Comparison of ENCODE assay signal across 12 cellular contexts in the genomic region with DNA sequence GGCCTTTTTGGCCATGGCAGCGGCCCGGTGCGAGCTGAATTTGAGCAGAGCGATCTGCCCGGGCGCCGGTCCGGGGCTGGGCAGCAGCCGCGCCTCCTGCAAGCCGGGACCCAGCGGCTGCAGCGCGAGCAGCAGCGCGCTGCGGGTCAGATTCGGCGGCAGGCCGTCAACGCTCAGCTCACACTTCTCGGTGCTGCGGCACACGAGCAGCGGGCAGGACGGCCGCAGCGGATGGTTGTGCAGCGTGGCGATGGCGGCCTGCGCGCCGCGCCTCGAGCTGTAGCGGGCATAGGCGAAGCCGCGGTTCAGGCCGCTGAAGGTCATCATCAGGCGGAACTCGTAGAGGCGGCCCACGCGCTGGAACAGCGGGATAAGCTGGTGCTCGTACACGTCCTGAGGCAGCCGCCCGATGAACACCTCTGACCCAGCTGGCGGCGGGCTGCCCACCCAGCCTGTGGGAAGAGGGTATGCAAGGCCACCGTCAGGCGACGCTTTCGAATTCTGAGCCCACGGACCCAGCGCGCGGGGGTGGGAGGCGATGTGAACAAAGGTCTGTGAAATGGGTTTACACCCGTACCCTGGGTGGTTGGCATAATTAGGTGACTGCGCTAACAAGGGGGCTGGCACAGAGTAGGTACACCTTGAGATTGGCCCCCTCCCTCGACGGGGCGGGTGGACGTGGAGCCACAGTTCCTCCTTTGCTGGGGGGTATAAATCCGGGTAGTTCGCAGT. TPM values are rescaled to one million over a fixed set of nuclear protein-coding genes. Genes with fewer than 3 reads are reported as not detected.
DNase-seq lines count a peak whose midpoint lies in the region; ATAC-seq and TF ChIP-seq lines count a peak whose summit lies in the region.
"Had no signal": no experiment of that assay in that cellular context is flagged by ENCODE, and none has a peak within 500 bp of the region (broad histone marks: within the 10 kb centered on the region; RNA-seq: fewer than 3 reads in every experiment).

No MANE protein-coding gene starts in this region.

- H3K36me3 ChIP-seq in left ventricle myocardium inferior = peaks cover 92% of the 10 kb centered on the region

- H3K9me3 Mint-ChIP-seq in WTC11 (no peaks in the 10 kb centered on the region), type B pancreatic cell (no peaks in the 10 kb centered on the region)
- no peaks in the 10 kb centered on the region for H3K9me3 Mint-ChIP-seq in stimulated activated memory B cell treated with anti-CD40 and anti-IgM and Interleukin-4, amounts not matched to agents 10 μg/mL and 1 μg/mL and 100 μg/mL, for 72 hours
- H3K9me3 Mint-ChIP-seq: IgD-negative memory B cell had no signal

- H3K27ac Mint-ChIP-seq in WTC11 (no peak overlapping the region), type B pancreatic cell (no peak overlapping the region)
- H3K27ac Mint-ChIP-seq in stimulated activated memory B cell treated with anti-CD40 and anti-IgM and Interleukin-4, amounts not matched to agents 10 μg/mL and 1 μg/mL and 100 μg/mL, for 72 hours = no peak overlapping the region

- peak overlapping the region; percentile 7 for H3K4me3 ChIP-seq in left ventricle myocardium inferior
- H3K4me3 ChIP-seq: colonic mucosa had no signal

- no peaks in the 10 kb centered on the region for H3K4me1 ChIP-seq in left ventricle myocardium inferior
- H3K4me1 ChIP-seq: colonic mucosa had no signal

- ATAC-seq in WTC11 (peak; percentile 22), HG02759 (IDR thresholded peaks at IDR 0.05; ENCODE audit: unreplicated experiment) (no peak)
- peak; percentile 10 for ATAC-seq in stimulated activated memory B cell treated with anti-CD40 and anti-IgM and Interleukin-4, amounts not matched to agents 10 μg/mL and 1 μg/mL and 100 μg/mL, for 72 hours

- CTCF ChIA-PET in WTC11 (lab: Charles Lee) = interaction anchor here (0.6 to 1.6 kb wide), 3 partner anchors 38 to 326 kb away, joined by 3 to 4 read pairs (median 4); a partner anchor contains a TSS

- H3K4me1 Mint-ChIP-seq in WTC11 = peaks cover 7% of the 10 kb centered on the region
- peaks cover 14% of the 10 kb centered on the region for H3K4me1 Mint-ChIP-seq in stimulated activated memory B cell treated with anti-CD40 and anti-IgM and Interleukin-4, amounts not matched to agents 10 μg/mL and 1 μg/mL and 100 μg/mL, for 72 hours
- no peaks in the 10 kb centered on the region for H3K4me1 Mint-ChIP-seq in type B pancreatic cell (ENCODE audit: unreplicated experiment)

- H3K27ac ChIP-seq in left ventricle myocardium inferior (replicated peaks) = no peak overlapping the region

- POLR2A ChIA-PET in WTC11 (lab: Charles Lee) = interaction anchor here (0.9 to 1.1 kb wide), 2 partner anchors 7 to 108 kb away, joined by 3 to 4 read pairs; a partner anchor contains a TSS

- peaks cover 57% of the 10 kb centered on the region for H3K36me3 Mint-ChIP-seq in WTC11
- peaks cover 76% of the 10 kb centered on the region for H3K36me3 Mint-ChIP-seq in stimulated activated memory B cell treated with anti-CD40 and anti-IgM and Interleukin-4, amounts not matched to agents 10 μg/mL and 1 μg/mL and 100 μg/mL, for 72 hours
- H3K36me3 Mint-ChIP-seq in type B pancreatic cell = peaks cover 13% of the 10 kb centered on the region

- H3K4me3 Mint-ChIP-seq in WTC11 (no peak overlapping the region), type B pancreatic cell (no peak overlapping the region)
- no peak overlapping the region for H3K4me3 Mint-ChIP-seq in stimulated activated memory B cell treated with anti-CD40 and anti-IgM and Interleukin-4, amounts not matched to agents 10 μg/mL and 1 μg/mL and 100 μg/mL, for 72 hours
- H3K4me3 Mint-ChIP-seq: IgD-negative memory B cell had no signal

- intact Hi-C loops in left ventricle myocardium inferior (cut with micrococcal nuclease) = no loop called here

- no peak for TF ChIP-seq CTCF in WTC11 (IDR thresholded peaks at IDR 0.05)
- no peak for TF ChIP-seq CTCF in left ventricle myocardium inferior (IDR thresholded peaks at IDR 0.05; ENCODE audit: borderline replicate concordance)
- no peak for TF ChIP-seq CTCF in type B pancreatic cell (conservative IDR thresholded peaks at IDR 0.05)

- DNase-seq in SHP77 (lab: John Stamatoyannopoulos, UW) (peak; percentile 17 to 33), SHP77 treated with DMSO at 0.1 percent for 48 hours (lab: John Stamatoyannopoulos, UW) (no peak), WTC11 (ENCODE audit: low spot score) (peak; percentile 22), left ventricle myocardium inferior (no peak), type B pancreatic cell (ENCODE audit: extremely low spot score, unreplicated experiment) (no peak), AML-193 (lab: John Stamatoyannopoulos, UW) (no peak)
- DNase-seq: activated CD4-positive, alpha-beta T cell treated with anti-CD3 and anti-CD28 coated beads, Interleukin-2, amount 50 U/mL, for 1 hour; colonic mucosa; OCI-M1 had no signal

- no peaks in the 10 kb centered on the region for H3K27me3 ChIP-seq in left ventricle myocardium inferior (ENCODE audit: low read depth)
- H3K27me3 ChIP-seq: colonic mucosa had no signal

- H3K27me3 Mint-ChIP-seq in WTC11 (ENCODE audit: low read depth) (no peaks in the 10 kb centered on the region), type B pancreatic cell (no peaks in the 10 kb centered on the region)
- H3K27me3 Mint-ChIP-seq in stimulated activated memory B cell treated with anti-CD40 and anti-IgM and Interleukin-4, amounts not matched to agents 10 μg/mL and 1 μg/mL and 100 μg/mL, for 72 hours = no peaks in the 10 kb centered on the region
- H3K27me3 Mint-ChIP-seq: IgD-negative memory B cell had no signal

- no peaks in the 10 kb centered on the region for H3K9me3 ChIP-seq in left ventricle myocardium inferior (replicated peaks)
- H3K9me3 ChIP-seq: colonic mucosa had no signal

TF ChIP-seq in WTC11, 78 proteins besides CTCF, POLR2A, EP300 and RAD21:
- no peak for TF ChIP-seq ATF1 (CRISPR knock-in tag; IDR thresholded peaks at IDR 0.05)
- TF ChIP-seq, protein P1, sequence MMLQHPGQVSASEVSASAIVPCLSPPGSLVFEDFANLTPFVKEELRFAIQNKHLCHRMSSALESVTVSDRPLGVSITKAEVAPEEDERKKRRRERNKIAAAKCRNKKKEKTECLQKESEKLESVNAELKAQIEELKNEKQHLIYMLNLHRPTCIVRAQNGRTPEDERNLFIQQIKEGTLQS (CRISPR knock-in tag; conservative IDR thresholded peaks at IDR 0.05) = no peak
- no peak for TF ChIP-seq TCF7 (CRISPR knock-in tag; IDR thresholded peaks at IDR 0.05; ENCODE audit: low read depth)
- TF ChIP-seq IRF2 (CRISPR knock-in tag; IDR thresholded peaks at IDR 0.05; ENCODE audit: borderline replicate concordance, low read depth) = no peak
- no peak for TF ChIP-seq ZBTB21 (CRISPR knock-in tag; IDR thresholded peaks at IDR 0.05; ENCODE audit: borderline replicate concordance)
- TF ChIP-seq ZNF396 (CRISPR knock-in tag; IDR thresholded peaks at IDR 0.05; ENCODE audit: borderline replicate concordance) = no peak
- TF ChIP-seq ELF4 (CRISPR knock-in tag; IDR thresholded peaks at IDR 0.05; ENCODE audit: low read depth) = no peak
- TF ChIP-seq KAT7 (CRISPR knock-in tag; IDR thresholded peaks at IDR 0.05; ENCODE audit: borderline replicate concordance) = no peak
- no peak for TF ChIP-seq EMX1 (CRISPR knock-in tag; IDR thresholded peaks at IDR 0.05)
- no peak for TF ChIP-seq PRRX2 (CRISPR knock-in tag; IDR thresholded peaks at IDR 0.05)
- no peak for TF ChIP-seq NR2C2 (CRISPR knock-in tag; IDR thresholded peaks at IDR 0.05)
- no peak for TF ChIP-seq TEAD1 (CRISPR knock-in tag; IDR thresholded peaks at IDR 0.05)
- TF ChIP-seq, protein P2, sequence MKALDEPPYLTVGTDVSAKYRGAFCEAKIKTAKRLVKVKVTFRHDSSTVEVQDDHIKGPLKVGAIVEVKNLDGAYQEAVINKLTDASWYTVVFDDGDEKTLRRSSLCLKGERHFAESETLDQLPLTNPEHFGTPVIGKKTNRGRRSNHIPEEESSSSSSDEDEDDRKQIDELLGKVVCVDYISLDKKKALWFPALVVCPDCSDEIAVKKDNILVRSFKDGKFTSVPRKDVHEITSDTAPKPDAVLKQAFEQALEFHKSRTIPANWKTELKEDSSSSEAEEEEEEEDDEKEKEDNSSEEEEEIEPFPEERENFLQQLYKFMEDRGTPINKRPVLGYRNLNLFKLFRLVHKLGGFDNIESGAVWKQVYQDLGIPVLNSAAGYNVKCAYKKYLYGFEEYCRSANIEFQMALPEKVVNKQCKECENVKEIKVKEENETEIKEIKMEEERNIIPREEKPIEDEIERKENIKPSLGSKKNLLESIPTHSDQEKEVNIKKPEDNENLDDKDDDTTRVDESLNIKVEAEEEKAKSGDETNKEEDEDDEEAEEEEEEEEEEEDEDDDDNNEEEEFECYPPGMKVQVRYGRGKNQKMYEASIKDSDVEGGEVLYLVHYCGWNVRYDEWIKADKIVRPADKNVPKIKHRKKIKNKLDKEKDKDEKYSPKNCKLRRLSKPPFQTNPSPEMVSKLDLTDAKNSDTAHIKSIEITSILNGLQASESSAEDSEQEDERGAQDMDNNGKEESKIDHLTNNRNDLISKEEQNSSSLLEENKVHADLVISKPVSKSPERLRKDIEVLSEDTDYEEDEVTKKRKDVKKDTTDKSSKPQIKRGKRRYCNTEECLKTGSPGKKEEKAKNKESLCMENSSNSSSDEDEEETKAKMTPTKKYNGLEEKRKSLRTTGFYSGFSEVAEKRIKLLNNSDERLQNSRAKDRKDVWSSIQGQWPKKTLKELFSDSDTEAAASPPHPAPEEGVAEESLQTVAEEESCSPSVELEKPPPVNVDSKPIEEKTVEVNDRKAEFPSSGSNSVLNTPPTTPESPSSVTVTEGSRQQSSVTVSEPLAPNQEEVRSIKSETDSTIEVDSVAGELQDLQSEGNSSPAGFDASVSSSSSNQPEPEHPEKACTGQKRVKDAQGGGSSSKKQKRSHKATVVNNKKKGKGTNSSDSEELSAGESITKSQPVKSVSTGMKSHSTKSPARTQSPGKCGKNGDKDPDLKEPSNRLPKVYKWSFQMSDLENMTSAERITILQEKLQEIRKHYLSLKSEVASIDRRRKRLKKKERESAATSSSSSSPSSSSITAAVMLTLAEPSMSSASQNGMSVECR (CRISPR knock-in tag; IDR thresholded peaks at IDR 0.05; ENCODE audit: borderline replicate concordance) = no peak

RNA-seq across cellular contexts. Expression of a gene that starts 0.8 kb away (rescaled TPM):
- total RNA-seq in WTC11 (2021) = 2.1 to 3.3 TPM (median 2.9 TPM) in 3 replicates
- 0.47 TPM for total RNA-seq in left ventricle myocardium inferior
- 1.6 and 2.6 TPM in 2 replicates for total RNA-seq in type B pancreatic cell (ENCODE audit: low replicate concordance)

RNA-seq across cellular contexts. Expression of a gene that starts 7.9 kb away (rescaled TPM):
- total RNA-seq in WTC11 (2021) (22.1 to 25.3 TPM (median 23.5 TPM) in 3 replicates), left ventricle myocardium inferior (11.4 TPM), type B pancreatic cell (ENCODE audit: low replicate concordance) (29.4 and 32.4 TPM in 2 replicates)

RNA-seq across cellular contexts. Expression of a gene that starts 18.5 kb away (rescaled TPM):
- total RNA-seq in WTC11 (2021) (51.9 to 55.6 TPM (median 52.5 TPM) in 3 replicates), left ventricle myocardium inferior (38.7 TPM), type B pancreatic cell (ENCODE audit: low replicate concordance) (55.3 and 67.7 TPM in 2 replicates)

RNA-seq across cellular contexts. Expression of a gene that starts 18.6 kb away (rescaled TPM):
- total RNA-seq in WTC11 (2021) (26.8 to 28.9 TPM (median 27.7 TPM) in 3 replicates), left ventricle myocardium inferior (27.8 TPM), type B pancreatic cell (ENCODE audit: low replicate concordance) (35.3 and 39.3 TPM in 2 replicates)

RNA-seq across cellular contexts. Expression of a gene that starts 25.0 kb away (rescaled TPM):
- 58.5 to 69.2 TPM (median 64.5 TPM) in 3 replicates for total RNA-seq in WTC11 (2021)
- total RNA-seq in left ventricle myocardium inferior = 72.0 TPM
- 81.9 and 100 TPM in 2 replicates for total RNA-seq in type B pancreatic cell (ENCODE audit: low replicate concordance)

Comparison
In these comparisons a context has a peak if more than half of its experiments do, and no peak if none do; other contexts are left out.
1. DNase-seq: peak in SHP77 (2 of 2) and WTC11 (single experiment); none in SHP77 treated with DMSO at 0.1 percent for 48 hours (single experiment), left ventricle myocardium inferior (single experiment), type B pancreatic cell (single experiment) and AML-193 (0 of 2).